Comparison of ENCODE assay signal across 9 cellular contexts in the genomic region with DNA sequence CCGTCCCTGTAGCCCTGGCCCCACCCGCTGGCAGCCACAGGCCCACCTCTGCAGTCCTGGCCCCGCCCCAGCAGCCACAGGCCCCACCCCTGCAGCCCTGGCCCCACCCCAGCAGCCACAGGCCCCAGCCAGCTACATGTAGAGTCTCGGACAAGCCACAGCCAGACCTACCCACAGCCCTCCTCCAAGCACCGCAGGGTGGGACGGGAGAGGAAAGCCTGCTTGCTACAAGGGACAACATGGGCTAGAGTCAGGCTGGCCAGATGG. TPM values are rescaled to one million over a fixed set of nuclear protein-coding genes. Genes with fewer than 3 reads are reported as not detected.
DNase-seq lines count a peak whose midpoint lies in the region; ATAC-seq and TF ChIP-seq lines count a peak whose summit lies in the region.
"Had no signal": no experiment of that assay in that cellular context is flagged by ENCODE, and none has a peak within 500 bp of the region (broad histone marks: within the 10 kb centered on the region; RNA-seq: fewer than 3 reads in every experiment).

No MANE protein-coding gene starts in this region.

- BruUV-seq in MCF 10A (replicated peaks; lab: Mats Ljungman, UMichigan): no TSS peak

- in situ Hi-C loops in T47D (cut with HindIII; ENCODE audit: low pct_unique_long_range_greater_than_20kb, low sequenced_read_pairs): no loop called here

- peak; percentile 36 to 46 for DNase-seq in T47D (ENCODE audit: low read depth in 1 of 2, low spot score in 1 of 2)
- no peak for DNase-seq in MCF 10A (ENCODE audit: unreplicated experiment)
- DNase-seq in dermis blood vessel endothelial cell: peak; percentile 29
- DNase-seq in stimulated activated naive B cell treated with anti-CD40 and anti-IgM and Interleukin-4, amounts not matched to agents 10 μg/mL and 1 μg/mL and 100 μg/mL, for 72 hours: peak; percentile 33
- DNase-seq in NCI-H69 (lab: John Stamatoyannopoulos, UW): no peak
- no peak for DNase-seq in activated CD8-positive, alpha-beta memory T cell treated with anti-CD3 and anti-CD28 coated beads for 24 hours
- DNase-seq in NCI-H748 (lab: John Stamatoyannopoulos, UW; ENCODE audit: unreplicated experiment): no peak
- DNase-seq: CD4-positive, CD25-positive, alpha-beta regulatory T cell had no signal

- no peaks in the 10 kb centered on the region for H3K27me3 Mint-ChIP-seq in MCF 10A (ENCODE audit: insufficient read depth, unreplicated experiment)
- no peaks in the 10 kb centered on the region for H3K27me3 Mint-ChIP-seq in stimulated activated naive B cell treated with anti-CD40 and anti-IgM and Interleukin-4, amounts not matched to agents 10 μg/mL and 1 μg/mL and 100 μg/mL, for 72 hours
- H3K27me3 Mint-ChIP-seq: CD4-positive, CD25-positive, alpha-beta regulatory T cell had no signal

- H3K9me3 Mint-ChIP-seq in MCF 10A (ENCODE audit: unreplicated experiment): no peaks in the 10 kb centered on the region
- no peaks in the 10 kb centered on the region for H3K9me3 Mint-ChIP-seq in stimulated activated naive B cell treated with anti-CD40 and anti-IgM and Interleukin-4, amounts not matched to agents 10 μg/mL and 1 μg/mL and 100 μg/mL, for 72 hours
- H3K9me3 Mint-ChIP-seq: CD4-positive, CD25-positive, alpha-beta regulatory T cell had no signal

- no peak overlapping the region for H3K4me3 Mint-ChIP-seq in MCF 10A (ENCODE audit: unreplicated experiment)
- peak overlapping the region; percentile 41 to 68 for H3K4me3 Mint-ChIP-seq in stimulated activated naive B cell treated with anti-CD40 and anti-IgM and Interleukin-4, amounts not matched to agents 10 μg/mL and 1 μg/mL and 100 μg/mL, for 72 hours
- H3K4me3 Mint-ChIP-seq: CD4-positive, CD25-positive, alpha-beta regulatory T cell had no signal

- H3K36me3 Mint-ChIP-seq in MCF 10A (ENCODE audit: insufficient read depth, unreplicated experiment): peaks cover 25% of the 10 kb centered on the region
- H3K36me3 Mint-ChIP-seq in stimulated activated naive B cell treated with anti-CD40 and anti-IgM and Interleukin-4, amounts not matched to agents 10 μg/mL and 1 μg/mL and 100 μg/mL, for 72 hours: peaks cover 55 to 81% of the 10 kb centered on the region in 2 donors
- H3K36me3 Mint-ChIP-seq: CD4-positive, CD25-positive, alpha-beta regulatory T cell had no signal

- no peak for TF ChIP-seq CTCF in MCF 10A (IDR thresholded peaks at IDR 0.05; ENCODE audit: unreplicated experiment)

- CTCF ChIA-PET in MCF 10A (lab: Yijun Ruan, JAX): interaction anchor here (1.2 kb wide), 1 partner anchor 207 kb away, joined by 4 read pairs; no protein-coding TSS in a partner anchor

- intact Hi-C loops in MCF 10A (cut with micrococcal nuclease): no loop called here

- peak; percentile 60 for ATAC-seq in HG03521 (IDR thresholded peaks at IDR 0.05; ENCODE audit: unreplicated experiment)
- peak; percentile 79 for ATAC-seq in stimulated activated naive B cell treated with anti-CD40 and anti-IgM and Interleukin-4, amounts not matched to agents 10 μg/mL and 1 μg/mL and 100 μg/mL, for 72 hours (replicated peaks)

- H3K4me1 Mint-ChIP-seq in MCF 10A (ENCODE audit: insufficient read depth, unreplicated experiment): peaks cover 5% of the 10 kb centered on the region
- peaks cover 69 to 96% of the 10 kb centered on the region in 2 donors for H3K4me1 Mint-ChIP-seq in stimulated activated naive B cell treated with anti-CD40 and anti-IgM and Interleukin-4, amounts not matched to agents 10 μg/mL and 1 μg/mL and 100 μg/mL, for 72 hours

- no peak overlapping the region for H3K27ac Mint-ChIP-seq in MCF 10A (ENCODE audit: low read depth, unreplicated experiment)
- peak overlapping the region; percentile 74 for H3K27ac Mint-ChIP-seq in stimulated activated naive B cell treated with anti-CD40 and anti-IgM and Interleukin-4, amounts not matched to agents 10 μg/mL and 1 μg/mL and 100 μg/mL, for 72 hours
- H3K27ac Mint-ChIP-seq: CD4-positive, CD25-positive, alpha-beta regulatory T cell had no signal

- POLR2A ChIA-PET in MCF 10A (lab: Yijun Ruan, JAX): interaction anchor here (0.6 kb wide), 1 partner anchor 109 kb away, joined by 3 read pairs; no protein-coding TSS in a partner anchor

RNA-seq across cellular contexts. Expression of a gene that starts 49.5 kb away (rescaled TPM):
- total RNA-seq in MCF 10A (2022) (not detected in 2 replicates), dermis blood vessel endothelial cell (0.34 and 0.37 TPM in 2 replicates)

Comparison
In these comparisons a context has a peak if more than half of its experiments do, and no peak if none do; other contexts are left out.
1. DNase-seq: peak in T47D (2 of 2), dermis blood vessel endothelial cell (single experiment) and stimulated activated naive B cell treated with anti-CD40 and anti-IgM and Interleukin-4, amounts not matched to agents 10 μg/mL and 1 μg/mL and 100 μg/mL, for 72 hours (single experiment); none in MCF 10A (single experiment), NCI-H69 (single experiment), activated CD8-positive, alpha-beta memory T cell treated with anti-CD3 and anti-CD28 coated beads for 24 hours (single experiment) and NCI-H748 (single experiment).